Comparison of ENCODE assay signal across 17 cellular contexts in genomic region chr2:189702071-189702470, GRCh38. TPM values are rescaled to one million over a fixed set of nuclear protein-coding genes. Genes with fewer than 3 reads are reported as not detected.
DNase-seq lines count a peak whose midpoint lies in the region; ATAC-seq and TF ChIP-seq lines count a peak whose summit lies in the region.
"Had no signal": no experiment of that assay in that cellular context is flagged by ENCODE, and none has a peak within 500 bp of the region (broad histone marks: within the 10 kb centered on the region; RNA-seq: fewer than 3 reads in every experiment).

No MANE protein-coding gene starts in this region.

- no peak overlapping the region for H3K9ac ChIP-seq in Loucy (ENCODE audit: low read depth, low read length, poor library complexity, severe bottlenecking)

- DNase-seq in ELR (ENCODE audit: low read depth) (peak; percentile 46), chondrocyte (ENCODE audit: low spot score) (no peak), neural crest cell (ENCODE audit: low read depth, low spot score) (no peak), substantia nigra (lab: John Stamatoyannopoulos, UW) (no peak), AG08395 (ENCODE audit: low spot score) (no peak)
- DNase-seq: activated naive CD4-positive, alpha-beta T cell treated with Interleukin-2 at 50 U/mL for 16 hours; CD4-positive, alpha-beta T cell; foreskin melanocyte; NCI-H1417 treated with DMSO at 0.1 percent for 48 hours; NCI-H526; SHP77; stimulated activated CD4-positive, alpha-beta T cell treated with anti-CD3 and anti-CD28 coated beads, Interleukin-4, amount 100 ng/mL, for 4 hours had no signal

- H3K36me3 Mint-ChIP-seq in chondrocyte (ENCODE audit: low read depth) (no peaks in the 10 kb centered on the region), neural crest cell (ENCODE audit: low read depth) (no peaks in the 10 kb centered on the region)

- H3K9me3 ChIP-seq in Loucy (ENCODE audit: insufficient read depth, low read depth, low read length): no peaks in the 10 kb centered on the region
- H3K9me3 ChIP-seq: right atrium auricular region had no signal

- no peak overlapping the region for H3K4me2 ChIP-seq in Loucy (ENCODE audit: low read depth, low read length, poor library complexity, severe bottlenecking)

- H3K4me3 ChIP-seq in Loucy (ENCODE audit: low read length, poor library complexity, severe bottlenecking): no peak overlapping the region
- H3K4me3 ChIP-seq: right atrium auricular region had no signal

- no peaks in the 10 kb centered on the region for H3K9me2 ChIP-seq in Loucy (replicated peaks; ENCODE audit: low read depth, low read length)

- no peaks in the 10 kb centered on the region for H3K4me1 ChIP-seq in Loucy (ENCODE audit: insufficient read depth, low read length, poor library complexity, severe bottlenecking)
- H3K4me1 ChIP-seq: right atrium auricular region had no signal

- ATAC-seq in HG02981 (IDR thresholded peaks at IDR 0.05; ENCODE audit: unreplicated experiment) (no peak), GM19467 (IDR thresholded peaks at IDR 0.05; ENCODE audit: unreplicated experiment) (no peak)

- TF ChIP-seq CTCF in Loucy (conservative IDR thresholded peaks at IDR 0.05; ENCODE audit: low read length) (peak; percentile 43; the same call in 1 of the 2 replicates), chondrocyte (IDR thresholded peaks at IDR 0.05) (peak; percentile 42), neural crest cell (conservative IDR thresholded peaks at IDR 0.05) (peak; percentile 37)

- H3K27ac ChIP-seq in substantia nigra (ENCODE audit: low read depth, low read length, poor library complexity, severe bottlenecking): no peak overlapping the region
- H3K27ac ChIP-seq: right atrium auricular region had no signal

- H3K9me3 Mint-ChIP-seq in chondrocyte (ENCODE audit: low read depth) (no peaks in the 10 kb centered on the region), neural crest cell (no peaks in the 10 kb centered on the region)
- H3K9me3 Mint-ChIP-seq: CD4-positive, alpha-beta T cell; stimulated activated naive CD8-positive, alpha-beta T cell treated with anti-CD3 and anti-CD28 coated beads, Interleukin-15, Interleukin-2, amounts not matched to agents 100 ng/mL and 50 ng/mL, for 24 hours had no signal

- H3K27me3 ChIP-seq in Loucy (ENCODE audit: insufficient read depth, low read length, poor library complexity, severe bottlenecking): no peaks in the 10 kb centered on the region
- H3K27me3 ChIP-seq: right atrium auricular region had no signal

- no peak overlapping the region for H3K4me3 Mint-ChIP-seq in chondrocyte (ENCODE audit: unreplicated experiment)
- no peak overlapping the region for H3K4me3 Mint-ChIP-seq in neural crest cell
- H3K4me3 Mint-ChIP-seq: CD4-positive, alpha-beta T cell; stimulated activated naive CD8-positive, alpha-beta T cell treated with anti-CD3 and anti-CD28 coated beads, Interleukin-15, Interleukin-2, amounts not matched to agents 100 ng/mL and 50 ng/mL, for 24 hours had no signal

- H2AFZ ChIP-seq in Loucy (ENCODE audit: low read length): peak overlapping the region; percentile 62

- no peaks in the 10 kb centered on the region for H3K27me3 Mint-ChIP-seq in chondrocyte (ENCODE audit: low read depth)
- H3K27me3 Mint-ChIP-seq in neural crest cell (ENCODE audit: low read depth): no peaks in the 10 kb centered on the region
- H3K27me3 Mint-ChIP-seq: CD4-positive, alpha-beta T cell; stimulated activated naive CD8-positive, alpha-beta T cell treated with anti-CD3 and anti-CD28 coated beads, Interleukin-15, Interleukin-2, amounts not matched to agents 100 ng/mL and 50 ng/mL, for 24 hours had no signal

- no peaks in the 10 kb centered on the region for H3F3A ChIP-seq in Loucy (ENCODE audit: low read depth)

- no peaks in the 10 kb centered on the region for H3K36me3 ChIP-seq in Loucy (ENCODE audit: insufficient read depth, low read length)

- no peaks in the 10 kb centered on the region for H4K20me1 ChIP-seq in Loucy (ENCODE audit: insufficient read depth, low read length, poor library complexity, severe bottlenecking)

- H3K27ac Mint-ChIP-seq in chondrocyte (ENCODE audit: unreplicated experiment): no peak overlapping the region
- H3K27ac Mint-ChIP-seq in neural crest cell (ENCODE audit: unreplicated experiment): no peak overlapping the region
- H3K27ac Mint-ChIP-seq: CD4-positive, alpha-beta T cell; stimulated activated naive CD8-positive, alpha-beta T cell treated with anti-CD3 and anti-CD28 coated beads, Interleukin-15, Interleukin-2, amounts not matched to agents 100 ng/mL and 50 ng/mL, for 24 hours had no signal

- H3K79me2 ChIP-seq in Loucy (ENCODE audit: insufficient read depth, low read length): no peaks in the 10 kb centered on the region

- H3K4me1 Mint-ChIP-seq in chondrocyte (ENCODE audit: low read depth) (peaks cover 5% of the 10 kb centered on the region), neural crest cell (no peaks in the 10 kb centered on the region)

RNA-seq across cellular contexts. Expression of gene ANKAR, which starts 27.6 kb away (rescaled TPM):
- total RNA-seq in chondrocyte (4.0 to 6.4 TPM (median 4.4 TPM) in 3 replicates), neural crest cell (3.0 and 4.8 TPM in 2 replicates)

RNA-seq across cellular contexts. Expression of gene ASNSD1, which starts 40.8 kb away (rescaled TPM):
- 36.1 to 43.1 TPM (median 39.5 TPM) in 3 replicates for total RNA-seq in chondrocyte
- total RNA-seq in neural crest cell: 46.8 and 51.0 TPM in 2 replicates
